In the genomic region with DNA sequence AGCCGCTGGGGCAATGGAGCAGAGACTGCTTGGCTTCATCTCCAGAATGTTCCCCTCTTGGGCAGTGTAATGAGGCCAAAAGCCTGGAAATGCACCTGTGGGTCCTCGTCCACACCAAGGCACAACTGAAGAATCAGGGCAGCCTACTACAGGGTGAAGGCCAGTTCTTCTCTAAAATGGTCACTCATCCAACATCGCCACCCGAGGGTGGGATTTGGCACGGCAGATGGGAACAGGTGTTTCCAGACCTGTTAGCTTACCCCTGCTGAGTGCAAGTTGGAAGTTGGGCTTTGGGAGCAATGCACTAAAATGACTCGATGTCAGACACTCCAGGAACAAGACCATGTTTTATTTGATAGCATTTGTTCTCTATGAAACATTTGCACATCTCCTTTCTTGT, we compare ENCODE assay signal across 10 cellular contexts.
DNase-seq lines count a peak whose midpoint lies in the region; ATAC-seq and TF ChIP-seq lines count a peak whose summit lies in the region.
"Had no signal": no experiment of that assay in that cellular context is flagged by ENCODE, and none has a peak within 500 bp of the region (broad histone marks: within the 10 kb centered on the region; RNA-seq: fewer than 3 reads in every experiment).

No MANE protein-coding gene starts in this region.

- H3F3A ChIP-seq in DOHH2 (ENCODE audit: control insufficient read depth, insufficient read depth): no peaks in the 10 kb centered on the region

- peak in 2 of 3 donors; percentile 19 to 23 for DNase-seq in CD4-positive, CD25-positive, alpha-beta regulatory T cell
- DNase-seq in activated CD4-positive, alpha-beta T cell treated with anti-CD3 and anti-CD28 coated beads, Interleukin-2, amount 10 ng/mL, durations not matched to agents 24 days and 14 days: peak; percentile 79
- peak; percentile 82 for DNase-seq in cerebellar cortex (ENCODE audit: low spot score)
- DNase-seq in GM13976 (ENCODE audit: low spot score): no peak
- no peak for DNase-seq in left lung
- DNase-seq in tibial nerve (ENCODE audit: low spot score in 2 of 2): no peak
- no peak for DNase-seq in activated CD4-positive, CD25-positive, alpha-beta regulatory T cell treated with anti-CD3 and anti-CD28 coated beads, Interleukin-2, amount 50 U/mL, for 72 hours
- DNase-seq: Kasumi-1 had no signal

- in situ Hi-C loops in GM13976 (cut with MboI; ENCODE audit: low sequenced_read_pairs, unreplicated experiment): no loop called here

- H3K4me2 ChIP-seq in DOHH2 (ENCODE audit: low read length): no peak overlapping the region

- 66 to 80% methylated on average over 6 of the region's 6 CpGs for WGBS in tibial nerve, 2 donors

- no peaks in the 10 kb centered on the region for H3K36me3 ChIP-seq in CD4-positive, CD25-positive, alpha-beta regulatory T cell (ENCODE audit: control insufficient read depth, insufficient read depth, low read length)
- H3K36me3 ChIP-seq in DOHH2 (ENCODE audit: control insufficient read depth, low read length): no peaks in the 10 kb centered on the region
- H3K36me3 ChIP-seq in left lung: no peaks in the 10 kb centered on the region
- no peaks in the 10 kb centered on the region for H3K36me3 ChIP-seq in tibial nerve

- no peak overlapping the region for H3K4me3 ChIP-seq in CD4-positive, CD25-positive, alpha-beta regulatory T cell (ENCODE audit: low read depth, low read length)
- H3K4me3 ChIP-seq in DOHH2 (ENCODE audit: low read length) (no peak overlapping the region), left lung (no peak overlapping the region), tibial nerve (no peak overlapping the region)

- no peak for ATAC-seq in CD4-positive, CD25-positive, alpha-beta regulatory T cell (ENCODE audit: low read depth in 2 of 2)
- no peak for ATAC-seq in left lung

- no peaks in the 10 kb centered on the region for H3K9me2 ChIP-seq in DOHH2 (replicated peaks; ENCODE audit: control insufficient read depth, low read length)

- H3K27me3 Mint-ChIP-seq in CD4-positive, CD25-positive, alpha-beta regulatory T cell: peaks cover 4% of the 10 kb centered on the region
- H3K27me3 Mint-ChIP-seq in activated CD4-positive, alpha-beta T cell treated with anti-CD3 and anti-CD28 coated beads, Interleukin-2, amount 10 ng/mL, durations not matched to agents 24 days and 14 days: peaks cover 4% of the 10 kb centered on the region
- H3K27me3 Mint-ChIP-seq: activated naive CD8-positive, alpha-beta T cell had no signal

- intact Hi-C loops in activated CD4-positive, alpha-beta T cell treated with anti-CD3 and anti-CD28 coated beads, Interleukin-2, amount 10 ng/mL, durations not matched to agents 24 days and 14 days (cut with micrococcal nuclease): no loop called here
- intact Hi-C loops in left lung (cut with DNase I): no loop called here

- H3K4me1 ChIP-seq in CD4-positive, CD25-positive, alpha-beta regulatory T cell (ENCODE audit: control insufficient read depth, insufficient read depth, low read length, poor library complexity, severe bottlenecking): no peaks in the 10 kb centered on the region
- H3K4me1 ChIP-seq in DOHH2 (ENCODE audit: control insufficient read depth, low read length) (no peaks in the 10 kb centered on the region), left lung (no peaks in the 10 kb centered on the region), tibial nerve (no peaks in the 10 kb centered on the region)

- peaks cover 4% of the 10 kb centered on the region for H3K36me3 Mint-ChIP-seq in CD4-positive, CD25-positive, alpha-beta regulatory T cell
- H3K36me3 Mint-ChIP-seq in activated CD4-positive, alpha-beta T cell treated with anti-CD3 and anti-CD28 coated beads, Interleukin-2, amount 10 ng/mL, durations not matched to agents 24 days and 14 days (ENCODE audit: low read depth): no peaks in the 10 kb centered on the region
- H3K36me3 Mint-ChIP-seq: activated naive CD8-positive, alpha-beta T cell had no signal

- no peaks in the 10 kb centered on the region for H4K20me1 ChIP-seq in DOHH2 (ENCODE audit: control insufficient read depth, insufficient read depth, low read depth, low read length)

- peaks cover 0 to 6% (median 1%) of the 10 kb centered on the region in 4 donors for H3K4me1 Mint-ChIP-seq in CD4-positive, CD25-positive, alpha-beta regulatory T cell
- H3K4me1 Mint-ChIP-seq in activated CD4-positive, alpha-beta T cell treated with anti-CD3 and anti-CD28 coated beads, Interleukin-2, amount 10 ng/mL, durations not matched to agents 24 days and 14 days: no peaks in the 10 kb centered on the region

- TF ChIP-seq CTCF in DOHH2 (IDR thresholded peaks at IDR 0.05; ENCODE audit: low read depth, low read length, poor library complexity, severe bottlenecking) (peak; percentile 16), GM13976 (IDR thresholded peaks at IDR 0.05; ENCODE audit: borderline replicate concordance, control extremely low read depth, extremely low read depth, insufficient read depth, missing control alignments) (no peak), left lung (IDR thresholded peaks at IDR 0.05) (no peak), tibial nerve (IDR thresholded peaks at IDR 0.05) (no peak)

- no peak for TF ChIP-seq EP300 in tibial nerve (IDR thresholded peaks at IDR 0.05)

- peaks cover 0 to 2% (median 0%) of the 10 kb centered on the region in 7 donors for H3K9me3 Mint-ChIP-seq in CD4-positive, CD25-positive, alpha-beta regulatory T cell
- no peaks in the 10 kb centered on the region for H3K9me3 Mint-ChIP-seq in activated CD4-positive, alpha-beta T cell treated with anti-CD3 and anti-CD28 coated beads, Interleukin-2, amount 10 ng/mL, durations not matched to agents 24 days and 14 days

- H3K9me3 ChIP-seq in CD4-positive, CD25-positive, alpha-beta regulatory T cell (ENCODE audit: control insufficient read depth in 2 of 2, low read length in 2 of 2): no peaks in the 10 kb centered on the region
- no peaks in the 10 kb centered on the region for H3K9me3 ChIP-seq in DOHH2 (ENCODE audit: control insufficient read depth, insufficient read depth, low read length)
- no peaks in the 10 kb centered on the region for H3K9me3 ChIP-seq in left lung
- no peaks in the 10 kb centered on the region for H3K9me3 ChIP-seq in tibial nerve

- H3K4me3 Mint-ChIP-seq in CD4-positive, CD25-positive, alpha-beta regulatory T cell: no peak overlapping the region
- no peak overlapping the region for H3K4me3 Mint-ChIP-seq in activated CD4-positive, alpha-beta T cell treated with anti-CD3 and anti-CD28 coated beads, Interleukin-2, amount 10 ng/mL, durations not matched to agents 24 days and 14 days
- H3K4me3 Mint-ChIP-seq: activated naive CD8-positive, alpha-beta T cell had no signal

- peak overlapping the region in 1 of 3 donors; percentile 17 for H3K27ac Mint-ChIP-seq in CD4-positive, CD25-positive, alpha-beta regulatory T cell
- H3K27ac Mint-ChIP-seq in activated CD4-positive, alpha-beta T cell treated with anti-CD3 and anti-CD28 coated beads, Interleukin-2, amount 10 ng/mL, durations not matched to agents 24 days and 14 days: no peak overlapping the region
- H3K27ac Mint-ChIP-seq: activated naive CD8-positive, alpha-beta T cell had no signal

- no peak for TF ChIP-seq POLR2A in tibial nerve (IDR thresholded peaks at IDR 0.05)

- no peaks in the 10 kb centered on the region for H3K79me2 ChIP-seq in DOHH2 (ENCODE audit: control insufficient read depth, low read length)

- no peaks in the 10 kb centered on the region for H3K27me3 ChIP-seq in CD4-positive, CD25-positive, alpha-beta regulatory T cell (ENCODE audit: control insufficient read depth, insufficient read depth, low read length)
- H3K27me3 ChIP-seq in DOHH2 (ENCODE audit: control insufficient read depth, low read length) (no peaks in the 10 kb centered on the region; the same call in 1 of the 2 replicates), left lung (peaks cover 0 to 64% of the 10 kb centered on the region in 2 donors), tibial nerve (no peaks in the 10 kb centered on the region)

- no peak overlapping the region for H3K27ac ChIP-seq in CD4-positive, CD25-positive, alpha-beta regulatory T cell (ENCODE audit: insufficient read depth, low read length, poor library complexity, severe bottlenecking)
- H3K27ac ChIP-seq in DOHH2 (ENCODE audit: low read depth, low read length) (no peak overlapping the region), left lung (no peak overlapping the region), tibial nerve (no peak overlapping the region)

Comparison
In these comparisons a context has a peak if more than half of its experiments do, and no peak if none do; other contexts are left out.
1. DNase-seq: peak in CD4-positive, CD25-positive, alpha-beta regulatory T cell (2 of 3), activated CD4-positive, alpha-beta T cell treated with anti-CD3 and anti-CD28 coated beads, Interleukin-2, amount 10 ng/mL, durations not matched to agents 24 days and 14 days (single experiment) and cerebellar cortex (single experiment); none in GM13976 (single experiment), left lung (0 of 2), tibial nerve (0 of 2) and activated CD4-positive, CD25-positive, alpha-beta regulatory T cell treated with anti-CD3 and anti-CD28 coated beads, Interleukin-2, amount 50 U/mL, for 72 hours (single experiment).